ENCODE assay signal across 8 cellular contexts in the genomic region with DNA sequence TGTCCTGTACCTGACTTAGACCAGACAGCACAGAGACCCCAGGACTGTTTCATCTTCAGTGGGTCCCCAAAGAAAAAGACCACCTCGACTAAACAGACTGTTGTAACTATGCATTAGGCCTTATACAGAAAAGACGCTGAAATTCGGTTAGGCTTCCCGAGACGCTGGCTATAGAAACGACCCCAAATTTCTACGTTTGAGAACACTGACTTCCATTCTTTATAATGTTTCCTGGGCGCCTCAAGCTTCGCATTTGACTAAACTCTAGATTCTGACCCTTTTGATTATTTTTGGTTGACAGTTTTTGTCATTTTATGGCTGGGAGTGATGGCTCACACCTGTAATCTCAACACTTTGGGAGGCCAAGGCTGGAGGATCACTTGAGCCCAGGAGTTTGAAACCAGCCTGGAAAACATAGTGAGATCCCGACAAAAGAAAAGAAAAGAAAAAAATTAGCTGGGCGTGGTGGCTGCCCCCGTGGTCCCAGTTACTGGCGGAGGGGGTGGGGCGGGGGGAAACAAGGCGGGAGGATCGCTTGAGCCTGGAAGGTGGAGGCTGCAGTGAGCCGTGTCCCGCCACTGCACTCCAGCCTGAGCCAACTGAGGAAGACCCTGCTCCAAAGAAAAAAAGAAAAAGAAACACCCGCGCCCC. TPM values are rescaled to one million over a fixed set of nuclear protein-coding genes. Genes with fewer than 3 reads are reported as not detected.
DNase-seq lines count a peak whose midpoint lies in the region; ATAC-seq and TF ChIP-seq lines count a peak whose summit lies in the region.

No MANE protein-coding gene starts in this region.

- ATAC-seq in left lung: no peak

- H3K27me3 ChIP-seq in ascending aorta (no peaks in the 10 kb centered on the region), left lung (no peaks in the 10 kb centered on the region), thymus (ENCODE audit: control insufficient read depth, insufficient read depth) (no peaks in the 10 kb centered on the region)

- H3K4me1 Mint-ChIP-seq in activated CD4-positive, alpha-beta T cell treated with anti-CD3 and anti-CD28 coated beads, Interleukin-2, amount 10 ng/mL, durations not matched to agents 24 days and 14 days: peaks cover 40% of the 10 kb centered on the region

- H3K36me3 ChIP-seq in ascending aorta: no peaks in the 10 kb centered on the region
- H3K36me3 ChIP-seq in left lung: no peaks in the 10 kb centered on the region
- no peaks in the 10 kb centered on the region for H3K36me3 ChIP-seq in thymus (ENCODE audit: control insufficient read depth, insufficient read depth)

- peaks cover 3% of the 10 kb centered on the region for H3K27me3 Mint-ChIP-seq in activated CD4-positive, alpha-beta T cell treated with anti-CD3 and anti-CD28 coated beads, Interleukin-2, amount 10 ng/mL, durations not matched to agents 24 days and 14 days

- TF ChIP-seq CTCF in ascending aorta (IDR thresholded peaks at IDR 0.05) (no peak), left lung (IDR thresholded peaks at IDR 0.05) (no peak)

- H3K27ac ChIP-seq in ascending aorta (peak overlapping the region; percentile 94 to 96), left lung (peak overlapping the region; percentile 94 to 97), thymus (ENCODE audit: low read depth) (peak overlapping the region; percentile 99)

- no peak for DNase-seq in activated CD4-positive, alpha-beta T cell treated with anti-CD3 and anti-CD28 coated beads, Interleukin-2, amount 10 ng/mL, durations not matched to agents 24 days and 14 days
- DNase-seq in activated CD4-positive, alpha-beta T cell treated with anti-CD3 and anti-CD28 coated beads, Interleukin-2, amount 50 U/mL, for 4 hours: no peak
- no peak for DNase-seq in ascending aorta (ENCODE audit: low spot score in 2 of 2)
- DNase-seq in left lung: no peak
- no peak for DNase-seq in stimulated activated naive CD4-positive, alpha-beta T cell treated with Interleukin-2 at 50 U/mL for 16 hours (lab: John Stamatoyannopoulos, UW)
- DNase-seq in pons (ENCODE audit: low spot score): no peak
- no peak for DNase-seq in NCI-H187 treated with DMSO at 0.1 percent for 48 hours (lab: John Stamatoyannopoulos, UW)

- peaks cover 16% of the 10 kb centered on the region for H3K36me3 Mint-ChIP-seq in activated CD4-positive, alpha-beta T cell treated with anti-CD3 and anti-CD28 coated beads, Interleukin-2, amount 10 ng/mL, durations not matched to agents 24 days and 14 days (ENCODE audit: low read depth)

- intact Hi-C loops in activated CD4-positive, alpha-beta T cell treated with anti-CD3 and anti-CD28 coated beads, Interleukin-2, amount 10 ng/mL, durations not matched to agents 24 days and 14 days (cut with micrococcal nuclease): loop anchor here (5.0 kb wide), 2 partner anchors 286 to 1119 kb away; a partner anchor contains a TSS
- intact Hi-C loops in ascending aorta (cut with DNase I): loop anchor here (5.0 to 10.0 kb wide), 3 partner anchors 144 to 326 kb away; a partner anchor contains a TSS
- intact Hi-C loops in left lung (cut with DNase I): no loop called here

- peak overlapping the region; percentile 89 for H3K4me3 Mint-ChIP-seq in activated CD4-positive, alpha-beta T cell treated with anti-CD3 and anti-CD28 coated beads, Interleukin-2, amount 10 ng/mL, durations not matched to agents 24 days and 14 days

- H3K4me1 ChIP-seq in ascending aorta (peaks cover 0 to 20% of the 10 kb centered on the region in 2 donors), left lung (peaks cover 2 to 41% of the 10 kb centered on the region in 2 donors), thymus (ENCODE audit: control insufficient read depth, insufficient read depth, low read length) (peaks cover 8% of the 10 kb centered on the region)

- peak overlapping the region; percentile 89 for H3K27ac Mint-ChIP-seq in activated CD4-positive, alpha-beta T cell treated with anti-CD3 and anti-CD28 coated beads, Interleukin-2, amount 10 ng/mL, durations not matched to agents 24 days and 14 days

- 43% methylated on average over 20 of the region's 20 CpGs for WGBS in thymus

- no peaks in the 10 kb centered on the region for H3K9me3 Mint-ChIP-seq in activated CD4-positive, alpha-beta T cell treated with anti-CD3 and anti-CD28 coated beads, Interleukin-2, amount 10 ng/mL, durations not matched to agents 24 days and 14 days

- peak overlapping the region; percentile 88 to 92 for H3K4me3 ChIP-seq in ascending aorta
- peak overlapping the region; percentile 80 to 85 for H3K4me3 ChIP-seq in left lung
- H3K4me3 ChIP-seq in thymus (ENCODE audit: low read length): peak overlapping the region; percentile 99

- H3K9me3 ChIP-seq in ascending aorta: no peaks in the 10 kb centered on the region
- no peaks in the 10 kb centered on the region for H3K9me3 ChIP-seq in left lung
- H3K9me3 ChIP-seq in thymus (ENCODE audit: control insufficient read depth): no peaks in the 10 kb centered on the region

RNA-seq across cellular contexts. Expression of a gene that starts 0.9 kb away (rescaled TPM):
- total RNA-seq in activated CD4-positive, alpha-beta T cell treated with anti-CD3 and anti-CD28 coated beads, Interleukin-2, amount 10 ng/mL, durations not matched to agents 24 days and 14 days: 69.6 and 75.0 TPM in 2 replicates
- 7.9 TPM for total RNA-seq in ascending aorta
- 10 to 100 TPM; 32.6 to 43.5 TPM for total RNA-seq in left lung
- polyA plus RNA-seq in thymus: 14.0 TPM

Comparison
In these comparisons a context has a peak if more than half of its experiments do, and no peak if none do; other contexts are left out.
1. intact Hi-C loops: an anchor here in activated CD4-positive, alpha-beta T cell treated with anti-CD3 and anti-CD28 coated beads, Interleukin-2, amount 10 ng/mL, durations not matched to agents 24 days and 14 days (5.0 kb wide) and ascending aorta (5.0 to 10.0 kb wide); none called in left lung.